In the genomic region with DNA sequence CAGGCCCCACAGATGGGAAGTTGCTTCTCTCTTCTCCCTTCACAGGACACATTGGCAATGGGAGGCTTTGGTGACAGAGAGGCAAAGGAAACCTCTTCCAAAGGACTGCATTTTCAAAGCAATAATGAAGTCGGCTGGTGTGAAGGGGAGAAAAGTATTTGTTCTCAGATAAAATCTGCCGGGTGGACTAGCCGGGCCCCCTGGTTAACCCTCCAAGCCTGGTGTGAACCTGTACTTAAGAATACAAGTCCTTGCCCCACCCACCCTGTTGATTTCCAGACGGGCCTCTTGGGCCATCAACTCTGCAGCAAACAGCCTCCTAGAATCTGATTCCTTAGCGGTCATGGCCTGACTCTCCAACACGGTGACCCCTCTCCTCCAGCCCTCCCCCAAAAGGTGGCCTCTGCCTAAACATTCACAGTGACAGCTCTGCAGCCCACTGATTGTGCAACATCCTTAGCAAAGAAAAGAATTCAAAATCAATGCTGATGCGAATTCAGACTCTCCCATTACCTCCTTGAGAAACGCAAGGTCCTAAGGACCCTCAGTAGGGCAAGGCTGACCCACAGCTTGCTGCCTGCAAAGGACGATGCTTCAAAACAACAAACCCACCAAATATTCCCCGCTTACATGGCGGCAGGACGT, we compare ENCODE assay signal across 1 cellular context.
TF ChIP-seq lines count a peak whose summit lies in the region.

No MANE protein-coding gene starts in this region.

TF ChIP-seq in GM23338, 12 proteins besides CTCF, POLR2A, EP300 and RAD21 (continued from another document):
- TF ChIP-seq, protein P1, sequence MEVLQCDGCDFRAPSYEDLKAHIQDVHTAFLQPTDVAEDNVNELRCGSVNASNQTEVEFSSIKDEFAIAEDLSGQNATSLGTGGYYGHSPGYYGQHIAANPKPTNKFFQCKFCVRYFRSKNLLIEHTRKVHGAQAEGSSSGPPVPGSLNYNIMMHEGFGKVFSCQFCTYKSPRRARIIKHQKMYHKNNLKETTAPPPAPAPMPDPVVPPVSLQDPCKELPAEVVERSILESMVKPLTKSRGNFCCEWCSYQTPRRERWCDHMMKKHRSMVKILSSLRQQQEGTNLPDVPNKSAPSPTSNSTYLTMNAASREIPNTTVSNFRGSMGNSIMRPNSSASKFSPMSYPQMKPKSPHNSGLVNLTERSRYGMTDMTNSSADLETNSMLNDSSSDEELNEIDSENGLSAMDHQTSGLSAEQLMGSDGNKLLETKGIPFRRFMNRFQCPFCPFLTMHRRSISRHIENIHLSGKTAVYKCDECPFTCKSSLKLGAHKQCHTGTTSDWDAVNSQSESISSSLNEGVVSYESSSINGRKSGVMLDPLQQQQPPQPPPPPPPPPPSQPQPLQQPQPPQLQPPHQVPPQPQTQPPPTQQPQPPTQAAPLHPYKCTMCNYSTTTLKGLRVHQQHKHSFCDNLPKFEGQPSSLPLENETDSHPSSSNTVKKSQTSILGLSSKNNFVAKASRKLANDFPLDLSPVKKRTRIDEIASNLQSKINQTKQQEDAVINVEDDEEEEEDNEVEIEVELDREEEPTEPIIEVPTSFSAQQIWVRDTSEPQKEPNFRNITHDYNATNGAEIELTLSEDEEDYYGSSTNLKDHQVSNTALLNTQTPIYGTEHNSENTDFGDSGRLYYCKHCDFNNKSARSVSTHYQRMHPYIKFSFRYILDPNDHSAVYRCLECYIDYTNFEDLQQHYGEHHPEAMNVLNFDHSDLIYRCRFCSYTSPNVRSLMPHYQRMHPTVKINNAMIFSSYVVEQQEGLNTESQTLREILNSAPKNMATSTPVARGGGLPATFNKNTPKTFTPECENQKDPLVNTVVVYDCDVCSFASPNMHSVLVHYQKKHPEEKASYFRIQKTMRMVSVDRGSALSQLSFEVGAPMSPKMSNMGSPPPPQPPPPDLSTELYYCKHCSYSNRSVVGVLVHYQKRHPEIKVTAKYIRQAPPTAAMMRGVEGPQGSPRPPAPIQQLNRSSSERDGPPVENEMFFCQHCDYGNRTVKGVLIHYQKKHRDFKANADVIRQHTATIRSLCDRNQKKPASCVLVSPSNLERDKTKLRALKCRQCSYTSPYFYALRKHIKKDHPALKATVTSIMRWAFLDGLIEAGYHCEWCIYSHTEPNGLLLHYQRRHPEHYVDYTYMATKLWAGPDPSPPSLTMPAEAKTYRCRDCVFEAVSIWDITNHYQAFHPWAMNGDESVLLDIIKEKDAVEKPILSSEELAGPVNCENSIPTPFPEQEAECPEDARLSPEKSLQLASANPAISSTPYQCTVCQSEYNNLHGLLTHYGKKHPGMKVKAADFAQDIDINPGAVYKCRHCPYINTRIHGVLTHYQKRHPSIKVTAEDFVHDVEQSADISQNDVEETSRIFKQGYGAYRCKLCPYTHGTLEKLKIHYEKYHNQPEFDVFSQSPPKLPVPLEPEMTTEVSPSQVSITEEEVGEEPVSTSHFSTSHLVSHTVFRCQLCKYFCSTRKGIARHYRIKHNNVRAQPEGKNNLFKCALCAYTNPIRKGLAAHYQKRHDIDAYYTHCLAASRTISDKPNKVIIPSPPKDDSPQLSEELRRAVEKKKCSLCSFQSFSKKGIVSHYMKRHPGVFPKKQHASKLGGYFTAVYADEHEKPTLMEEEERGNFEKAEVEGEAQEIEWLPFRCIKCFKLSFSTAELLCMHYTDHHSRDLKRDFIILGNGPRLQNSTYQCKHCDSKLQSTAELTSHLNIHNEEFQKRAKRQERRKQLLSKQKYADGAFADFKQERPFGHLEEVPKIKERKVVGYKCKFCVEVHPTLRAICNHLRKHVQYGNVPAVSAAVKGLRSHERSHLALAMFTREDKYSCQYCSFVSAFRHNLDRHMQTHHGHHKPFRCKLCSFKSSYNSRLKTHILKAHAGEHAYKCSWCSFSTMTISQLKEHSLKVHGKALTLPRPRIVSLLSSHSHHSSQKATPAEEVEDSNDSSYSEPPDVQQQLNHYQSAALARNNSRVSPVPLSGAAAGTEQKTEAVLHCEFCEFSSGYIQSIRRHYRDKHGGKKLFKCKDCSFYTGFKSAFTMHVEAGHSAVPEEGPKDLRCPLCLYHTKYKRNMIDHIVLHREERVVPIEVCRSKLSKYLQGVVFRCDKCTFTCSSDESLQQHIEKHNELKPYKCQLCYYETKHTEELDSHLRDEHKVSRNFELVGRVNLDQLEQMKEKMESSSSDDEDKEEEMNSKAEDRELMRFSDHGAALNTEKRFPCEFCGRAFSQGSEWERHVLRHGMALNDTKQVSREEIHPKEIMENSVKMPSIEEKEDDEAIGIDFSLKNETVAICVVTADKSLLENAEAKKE (CRISPR knock-in tag; IDR thresholded peaks at IDR 0.05), result no peak
- TF ChIP-seq CREB1 (CRISPR knock-in tag; IDR thresholded peaks at IDR 0.05; ENCODE audit: low read depth) (no peak), ZNF331 (CRISPR knock-in tag; IDR thresholded peaks at IDR 0.05; ENCODE audit: low read depth) (no peak), JUNB (IDR thresholded peaks at IDR 0.05; ENCODE audit: unreplicated experiment) (no peak), POLR2AphosphoS5 (IDR thresholded peaks at IDR 0.05; ENCODE audit: low read depth) (no peak), REST (IDR thresholded peaks at IDR 0.05; ENCODE audit: unreplicated experiment) (no peak), EZH2 (IDR thresholded peaks at IDR 0.05; ENCODE audit: low read depth, unreplicated experiment) (no peak), EZH2phosphoT487 (IDR thresholded peaks at IDR 0.05; ENCODE audit: unreplicated experiment) (no peak)
- TF ChIP-seq, protein P2, sequence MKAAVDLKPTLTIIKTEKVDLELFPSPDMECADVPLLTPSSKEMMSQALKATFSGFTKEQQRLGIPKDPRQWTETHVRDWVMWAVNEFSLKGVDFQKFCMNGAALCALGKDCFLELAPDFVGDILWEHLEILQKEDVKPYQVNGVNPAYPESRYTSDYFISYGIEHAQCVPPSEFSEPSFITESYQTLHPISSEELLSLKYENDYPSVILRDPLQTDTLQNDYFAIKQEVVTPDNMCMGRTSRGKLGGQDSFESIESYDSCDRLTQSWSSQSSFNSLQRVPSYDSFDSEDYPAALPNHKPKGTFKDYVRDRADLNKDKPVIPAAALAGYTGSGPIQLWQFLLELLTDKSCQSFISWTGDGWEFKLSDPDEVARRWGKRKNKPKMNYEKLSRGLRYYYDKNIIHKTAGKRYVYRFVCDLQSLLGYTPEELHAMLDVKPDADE (IDR thresholded peaks at IDR 0.05), result no peak
TF ChIP-seq in GM23338: peak in this region for 0.
